14 cellular contexts compared by ENCODE assay signal in the genomic region with DNA sequence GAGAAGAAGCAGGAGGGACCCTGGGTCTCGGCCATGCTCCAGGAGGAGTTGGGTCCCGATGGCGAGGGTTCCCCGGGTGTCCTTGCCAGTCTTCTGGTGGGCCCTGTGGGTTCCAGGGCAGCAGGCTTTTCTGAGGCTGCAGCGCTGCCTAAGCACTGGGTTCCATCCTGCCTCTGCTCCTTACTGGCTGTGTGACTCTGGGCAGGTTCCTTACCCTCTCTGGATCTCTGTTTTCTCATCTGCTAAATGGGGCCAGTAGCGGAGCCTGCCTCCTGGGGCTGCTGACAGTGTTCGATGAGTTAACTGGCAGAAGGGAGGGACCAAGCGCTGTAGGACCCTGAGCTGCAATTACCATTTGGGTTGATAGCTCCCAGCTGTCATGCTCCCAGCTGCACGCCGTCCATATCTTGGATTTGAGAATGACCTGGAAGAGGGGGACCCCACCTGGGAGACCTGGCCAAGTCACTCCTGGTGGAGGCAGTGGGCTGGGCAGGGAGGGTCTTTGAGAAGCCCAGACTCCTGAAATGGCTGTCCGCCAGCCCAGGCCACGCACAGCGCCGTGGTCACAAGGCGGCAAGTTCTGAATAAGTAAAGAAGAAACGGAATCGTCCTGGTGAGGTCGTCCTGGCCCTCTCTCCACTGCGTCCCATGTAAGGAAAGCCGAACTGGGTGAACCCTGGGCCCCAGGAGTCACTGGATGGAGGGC. TPM values are rescaled to one million over a fixed set of nuclear protein-coding genes. Genes with fewer than 3 reads are reported as not detected.
DNase-seq lines count a peak whose midpoint lies in the region; ATAC-seq and TF ChIP-seq lines count a peak whose summit lies in the region.
"Had no signal": no experiment of that assay in that cellular context is flagged by ENCODE, and none has a peak within 500 bp of the region (broad histone marks: within the 10 kb centered on the region; RNA-seq: fewer than 3 reads in every experiment).

No MANE protein-coding gene starts in this region.

- no peak for DNase-seq in activated CD8-positive, alpha-beta T cell treated with anti-CD3 and anti-CD28 coated beads for 36 hours
- DNase-seq in activated CD8-positive, alpha-beta T cell treated with anti-CD3 and anti-CD28 coated beads, Interleukin-2, amount 10 ng/mL, durations not matched to agents 7 days and 5 days = no peak
- DNase-seq in effector memory CD8-positive, alpha-beta T cell = no peak
- no peak for DNase-seq in natural killer cell
- no peak for DNase-seq in type B pancreatic cell (ENCODE audit: extremely low spot score, unreplicated experiment)
- no peak for DNase-seq in SKM-1 (lab: John Stamatoyannopoulos, UW; ENCODE audit: unreplicated experiment)
- DNase-seq in cortex of kidney (lab: John Stamatoyannopoulos, UW) = no peak
- no peak for DNase-seq in nucleus accumbens (lab: John Stamatoyannopoulos, UW)
- DNase-seq: NCI-H1092 treated with DMSO at 0.1 percent for 48 hours; occipital lobe; stimulated activated CD4-positive, alpha-beta T cell treated with anti-CD3 and anti-CD28 coated beads, Interleukin-2, amount 100 ng/mL, for 48 hours; trophoblast cell had no signal

- H3K36me3 Mint-ChIP-seq in activated CD8-positive, alpha-beta T cell treated with anti-CD3 and anti-CD28 coated beads for 36 hours (ENCODE audit: low read depth) = peaks cover 14% of the 10 kb centered on the region
- H3K36me3 Mint-ChIP-seq in activated CD8-positive, alpha-beta T cell treated with anti-CD3 and anti-CD28 coated beads, Interleukin-2, amount 10 ng/mL, durations not matched to agents 7 days and 5 days (ENCODE audit: low read depth) = peaks cover 15% of the 10 kb centered on the region
- peaks cover 65% of the 10 kb centered on the region for H3K36me3 Mint-ChIP-seq in effector memory CD8-positive, alpha-beta T cell (ENCODE audit: insufficient read depth)
- H3K36me3 Mint-ChIP-seq in natural killer cell = no peaks in the 10 kb centered on the region
- H3K36me3 Mint-ChIP-seq in type B pancreatic cell = no peaks in the 10 kb centered on the region

- peak overlapping the region; percentile 31 for H3K27ac Mint-ChIP-seq in activated CD8-positive, alpha-beta T cell treated with anti-CD3 and anti-CD28 coated beads for 36 hours
- H3K27ac Mint-ChIP-seq in activated CD8-positive, alpha-beta T cell treated with anti-CD3 and anti-CD28 coated beads, Interleukin-2, amount 10 ng/mL, durations not matched to agents 7 days and 5 days = no peak overlapping the region
- H3K27ac Mint-ChIP-seq in effector memory CD8-positive, alpha-beta T cell = peak overlapping the region; percentile 49 to 91
- H3K27ac Mint-ChIP-seq in natural killer cell = peak overlapping the region; percentile 96 to 99
- H3K27ac Mint-ChIP-seq in type B pancreatic cell = peak overlapping the region; percentile 49
- H3K27ac Mint-ChIP-seq: activated T-helper 2 cell treated with anti-CD3 and anti-CD28 coated beads, Interferon-gamma antibody, Interleukin-2, Interleukin-4, amounts not matched to agents 10 μg/mL and 5 μg/mL and 100 μg/mL, durations not matched to agents 14 hours and 24 hours and 36 hours had no signal

- TF ChIP-seq CTCF in activated CD8-positive, alpha-beta T cell treated with anti-CD3 and anti-CD28 coated beads for 36 hours (IDR thresholded peaks at IDR 0.05) = no peak
- no peak for TF ChIP-seq CTCF in natural killer cell (IDR thresholded peaks at IDR 0.05)
- TF ChIP-seq CTCF in type B pancreatic cell (conservative IDR thresholded peaks at IDR 0.05) = no peak

- POLR2A ChIA-PET in activated CD8-positive, alpha-beta T cell treated with anti-CD3 and anti-CD28 coated beads for 36 hours (lab: Charles Lee) = interaction anchor here (2.1 to 3.1 kb wide), 2 partner anchors 12 to 13 kb away, joined by 8 to 28 read pairs; no protein-coding TSS in a partner anchor
- POLR2A ChIA-PET in activated CD8-positive, alpha-beta T cell treated with anti-CD3 and anti-CD28 coated beads, Interleukin-2, amount 10 ng/mL, durations not matched to agents 7 days and 5 days (lab: Charles Lee) = interaction anchor here (1.2 kb wide), 1 partner anchor 12 kb away, joined by 3 read pairs; no protein-coding TSS in a partner anchor

- H3K4me1 Mint-ChIP-seq in activated CD8-positive, alpha-beta T cell treated with anti-CD3 and anti-CD28 coated beads for 36 hours (ENCODE audit: low read depth) = peaks cover 71% of the 10 kb centered on the region
- peaks cover 63% of the 10 kb centered on the region for H3K4me1 Mint-ChIP-seq in activated CD8-positive, alpha-beta T cell treated with anti-CD3 and anti-CD28 coated beads, Interleukin-2, amount 10 ng/mL, durations not matched to agents 7 days and 5 days (ENCODE audit: low read depth)
- peaks cover 80 to 85% of the 10 kb centered on the region in 2 donors for H3K4me1 Mint-ChIP-seq in effector memory CD8-positive, alpha-beta T cell (ENCODE audit: low read depth in 2 of 2)
- peaks cover 97 to 100% of the 10 kb centered on the region in 2 donors for H3K4me1 Mint-ChIP-seq in natural killer cell
- peaks cover 72% of the 10 kb centered on the region for H3K4me1 Mint-ChIP-seq in type B pancreatic cell (ENCODE audit: unreplicated experiment)

- intact Hi-C loops in activated CD8-positive, alpha-beta T cell treated with anti-CD3 and anti-CD28 coated beads for 36 hours (cut with micrococcal nuclease) = no loop called here
- intact Hi-C loops in natural killer cell (cut with micrococcal nuclease) = loop anchor here (5.0 kb wide), 1 partner anchor 44 kb away; no protein-coding TSS in a partner anchor

- H3K9me3 Mint-ChIP-seq in activated CD8-positive, alpha-beta T cell treated with anti-CD3 and anti-CD28 coated beads for 36 hours = peaks cover 8% of the 10 kb centered on the region
- H3K9me3 Mint-ChIP-seq in activated CD8-positive, alpha-beta T cell treated with anti-CD3 and anti-CD28 coated beads, Interleukin-2, amount 10 ng/mL, durations not matched to agents 7 days and 5 days (ENCODE audit: insufficient read depth) = no peaks in the 10 kb centered on the region
- H3K9me3 Mint-ChIP-seq in effector memory CD8-positive, alpha-beta T cell = no peaks in the 10 kb centered on the region
- no peaks in the 10 kb centered on the region for H3K9me3 Mint-ChIP-seq in natural killer cell
- no peaks in the 10 kb centered on the region for H3K9me3 Mint-ChIP-seq in type B pancreatic cell

- H3K4me3 Mint-ChIP-seq in activated CD8-positive, alpha-beta T cell treated with anti-CD3 and anti-CD28 coated beads for 36 hours = no peak overlapping the region
- no peak overlapping the region for H3K4me3 Mint-ChIP-seq in activated CD8-positive, alpha-beta T cell treated with anti-CD3 and anti-CD28 coated beads, Interleukin-2, amount 10 ng/mL, durations not matched to agents 7 days and 5 days
- H3K4me3 Mint-ChIP-seq in effector memory CD8-positive, alpha-beta T cell = peak overlapping the region; percentile 35 to 44
- H3K4me3 Mint-ChIP-seq in natural killer cell (peak overlapping the region; percentile 78), type B pancreatic cell (peak overlapping the region; percentile 45)

- no peaks in the 10 kb centered on the region for H3K27me3 Mint-ChIP-seq in activated CD8-positive, alpha-beta T cell treated with anti-CD3 and anti-CD28 coated beads for 36 hours
- H3K27me3 Mint-ChIP-seq in activated CD8-positive, alpha-beta T cell treated with anti-CD3 and anti-CD28 coated beads, Interleukin-2, amount 10 ng/mL, durations not matched to agents 7 days and 5 days (ENCODE audit: low read depth) = no peaks in the 10 kb centered on the region
- H3K27me3 Mint-ChIP-seq in effector memory CD8-positive, alpha-beta T cell = no peaks in the 10 kb centered on the region
- H3K27me3 Mint-ChIP-seq in natural killer cell (ENCODE audit: low read depth in 2 of 2) (no peaks in the 10 kb centered on the region), type B pancreatic cell (no peaks in the 10 kb centered on the region)

- CTCF ChIA-PET in activated CD8-positive, alpha-beta T cell treated with anti-CD3 and anti-CD28 coated beads for 36 hours (lab: Charles Lee) = interaction anchor here (0.8 to 1.4 kb wide), 3 partner anchors 9 to 41 kb away, joined by 3 read pairs; no protein-coding TSS in a partner anchor
- CTCF ChIA-PET in activated CD8-positive, alpha-beta T cell treated with anti-CD3 and anti-CD28 coated beads, Interleukin-2, amount 10 ng/mL, durations not matched to agents 7 days and 5 days (lab: Charles Lee) = interaction anchor here (1.9 kb wide), 1 partner anchor 44 kb away, joined by 6 read pairs; no protein-coding TSS in a partner anchor

- no peak for ATAC-seq in activated CD8-positive, alpha-beta T cell treated with anti-CD3 and anti-CD28 coated beads for 36 hours
- ATAC-seq in activated CD8-positive, alpha-beta T cell treated with anti-CD3 and anti-CD28 coated beads, Interleukin-2, amount 10 ng/mL, durations not matched to agents 7 days and 5 days = no peak
- no peak for ATAC-seq in effector memory CD8-positive, alpha-beta T cell (replicated peaks)
- ATAC-seq in natural killer cell = no peak
- ATAC-seq: HCT116 had no signal

RNA-seq across cellular contexts. Expression of a gene that starts 47.2 kb away (rescaled TPM):
- total RNA-seq in activated CD8-positive, alpha-beta T cell treated with anti-CD3 and anti-CD28 coated beads for 36 hours = 10 to 100 TPM; 33.6 to 34.5 TPM
- total RNA-seq in activated CD8-positive, alpha-beta T cell treated with anti-CD3 and anti-CD28 coated beads, Interleukin-2, amount 10 ng/mL, durations not matched to agents 7 days and 5 days = 10 to 100 TPM; 48.9 to 51.4 TPM
- total RNA-seq in natural killer cell (100 to 1,000 TPM; 232 to 277 (median 233) TPM), type B pancreatic cell (ENCODE audit: low replicate concordance) (101 and 112 TPM in 2 replicates)

Comparison
In these comparisons a context has a peak if more than half of its experiments do, and no peak if none do; other contexts are left out.
1. H3K4me3 Mint-ChIP-seq: peak in effector memory CD8-positive, alpha-beta T cell (2 of 2), natural killer cell (single experiment) and type B pancreatic cell (single experiment); none in activated CD8-positive, alpha-beta T cell treated with anti-CD3 and anti-CD28 coated beads for 36 hours (single experiment) and activated CD8-positive, alpha-beta T cell treated with anti-CD3 and anti-CD28 coated beads, Interleukin-2, amount 10 ng/mL, durations not matched to agents 7 days and 5 days (single experiment).